In genomic region chr3:72746412-72747411, GRCh38 we compare ENCODE assay signal across 17 cellular contexts.
A peak's percentile ranks its signal among the peaks of the same experiment; 100 is the strongest.
DNase-seq lines count a peak whose midpoint lies in the region; TF ChIP-seq lines count a peak whose summit lies in the region.
"Had no signal": no experiment of that assay in that cellular context is flagged by ENCODE, and none has a peak within 500 bp of the region (broad histone marks: within the 10 kb centered on the region; RNA-seq: fewer than 3 reads in every experiment).

No MANE protein-coding gene starts in this region.

- H3K9me3 ChIP-seq in MM.1S (replicated peaks; ENCODE audit: insufficient read depth, low read length) = no peaks in the 10 kb centered on the region

- H3K79me2 ChIP-seq in MM.1S (ENCODE audit: low read length) = no peaks in the 10 kb centered on the region

- no peaks in the 10 kb centered on the region for H4K20me1 ChIP-seq in MM.1S (ENCODE audit: insufficient read depth, low read length)

- H3K27me3 ChIP-seq in MM.1S (replicated peaks; ENCODE audit: insufficient read depth, low read length) = no peaks in the 10 kb centered on the region

- H3K4me3 ChIP-seq in fibroblast of villous mesenchyme (ENCODE audit: low read depth, low read length) (no peak overlapping the region), retinal pigment epithelial cell (ENCODE audit: low read length) (no peak overlapping the region), MM.1S (ENCODE audit: low read length) (no peak overlapping the region)
- H3K4me3 ChIP-seq: coronary artery had no signal

- TF ChIP-seq CTCF in fibroblast of villous mesenchyme (IDR thresholded peaks at IDR 0.05; ENCODE audit: insufficient read depth, low read depth, low read length) = no peak
- TF ChIP-seq CTCF in retinal pigment epithelial cell (conservative IDR thresholded peaks at IDR 0.05; ENCODE audit: low read depth, low read length) = no peak
- TF ChIP-seq CTCF in MM.1S (IDR thresholded peaks at IDR 0.05; ENCODE audit: low read length) = no peak

- H3F3A ChIP-seq in MM.1S (ENCODE audit: insufficient read depth, low read length) = no peaks in the 10 kb centered on the region

- 0 out of 2 replicates have a peak, but pooled peaks cover 3% of the 10 kb centered on the region for H3K36me3 ChIP-seq in MM.1S (replicated peaks; ENCODE audit: insufficient read depth, low read length)

- no peaks in the 10 kb centered on the region for H3K4me1 ChIP-seq in MM.1S (ENCODE audit: low read length)

- no peaks in the 10 kb centered on the region for H3K9me2 ChIP-seq in MM.1S (replicated peaks; ENCODE audit: insufficient read depth, low read length)

- DNase-seq in NCI-H2107 treated with DMSO at 0.1 percent for 48 hours (lab: John Stamatoyannopoulos, UW; ENCODE audit: unreplicated experiment) = peak; percentile 51
- DNase-seq in NCI-H2107 (lab: John Stamatoyannopoulos, UW) = no peak
- peak; percentile 62 for DNase-seq in SK-MEL-5 (ENCODE audit: low read depth, low spot score)
- DNase-seq in fibroblast of villous mesenchyme (ENCODE audit: low read depth) = peak; percentile 71
- peak; percentile 91 for DNase-seq in retinal pigment epithelial cell (ENCODE audit: low read depth)
- no peak for DNase-seq in MM.1S
- no peak for DNase-seq in cortex of kidney (lab: John Stamatoyannopoulos, UW)
- DNase-seq in activated CD8-positive, alpha-beta memory T cell treated with anti-CD3 and anti-CD28 coated beads, Interleukin-2, amount 50 U/mL, for 4 hours = no peak
- DNase-seq: activated CD8-positive, alpha-beta memory T cell treated with anti-CD3 and anti-CD28 coated beads for 24 hours; head of caudate nucleus; NCI-H1105; NCI-H345; stimulated activated naive CD4-positive, alpha-beta T cell; T-helper 1 cell had no signal

- H3K27ac ChIP-seq in MM.1S (ENCODE audit: low read length) = no peak overlapping the region
- H3K27ac ChIP-seq: coronary artery, epithelial cell of prostate, KMS-11 had no signal

- H2AFZ ChIP-seq in MM.1S (ENCODE audit: low read length) = no peak overlapping the region

- H3K4me2 ChIP-seq in MM.1S (ENCODE audit: low read depth, low read length) = no peak overlapping the region
- H3K4me2 ChIP-seq: KMS-11 had no signal

- no peak overlapping the region for H3K9ac ChIP-seq in MM.1S (ENCODE audit: low read length)
- H3K9ac ChIP-seq: KMS-11 had no signal

- in situ Hi-C loops in SK-MEL-5 (cut with HindIII; ENCODE audit: low pct_unique_long_range_greater_than_20kb, low sequenced_read_pairs) = no loop called here

Comparison
In these comparisons a context has a peak if more than half of its experiments do, and no peak if none do; other contexts are left out.
1. DNase-seq: peak in NCI-H2107 treated with DMSO at 0.1 percent for 48 hours (single experiment), SK-MEL-5 (single experiment), fibroblast of villous mesenchyme (single experiment) and retinal pigment epithelial cell (single experiment); none in NCI-H2107 (single experiment), MM.1S (single experiment), cortex of kidney (single experiment) and activated CD8-positive, alpha-beta memory T cell treated with anti-CD3 and anti-CD28 coated beads, Interleukin-2, amount 50 U/mL, for 4 hours (single experiment).